Comparison of ENCODE assay signal across 7 cellular contexts in the genomic region with DNA sequence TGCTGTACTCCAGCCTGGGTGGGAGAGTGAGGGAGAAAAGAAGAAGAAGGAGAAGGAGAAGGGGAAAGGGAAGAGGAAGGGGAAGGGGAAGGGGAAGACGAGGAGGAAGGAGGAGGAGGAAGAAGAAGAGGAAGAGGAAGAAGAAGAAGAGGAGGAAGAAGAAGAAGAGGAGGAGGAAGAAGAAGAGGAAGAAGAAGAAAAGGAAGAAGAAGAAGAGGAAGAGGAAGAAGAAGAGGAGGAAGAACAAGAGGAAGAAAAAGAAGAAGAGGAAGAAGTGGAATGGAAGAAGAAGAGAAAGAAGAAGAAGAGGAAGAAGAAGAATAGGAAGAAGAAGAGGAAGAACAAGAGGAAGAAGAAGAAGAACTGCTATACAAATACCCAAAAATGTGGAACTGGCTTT.
"Had no signal": no experiment of that assay in that cellular context is flagged by ENCODE, and none has a peak within 500 bp of the region (broad histone marks: within the 10 kb centered on the region; RNA-seq: fewer than 3 reads in every experiment).

No MANE protein-coding gene starts in this region.

- H3K4me3 Mint-ChIP-seq: IgD-negative memory B cell had no signal

- H3K36me3 Mint-ChIP-seq: IgD-negative memory B cell had no signal

- ATAC-seq: HepG2, K562 had no signal

- FAIRE-seq: HepG2, HTR-8/SVneo, K562 had no signal

- H3K27ac Mint-ChIP-seq: IgD-negative memory B cell had no signal

- H3K4me3 ChIP-seq: K562 had no signal

- H3K27ac ChIP-seq: HL-60 had no signal

- DNase-seq: IMR-90, KBM-7 had no signal
